ENCODE assay signal across 17 cellular contexts in genomic region chr1:10538608-10539355, GRCh38.
A peak's percentile ranks its signal among the peaks of the same experiment; 100 is the strongest.
DNase-seq lines count a peak whose midpoint lies in the region; ATAC-seq and TF ChIP-seq lines count a peak whose summit lies in the region.
"Had no signal": no experiment of that assay in that cellular context is flagged by ENCODE, and none has a peak within 500 bp of the region (broad histone marks: within the 10 kb centered on the region; RNA-seq: fewer than 3 reads in every experiment).

No MANE protein-coding gene starts in this region.

- POLR2A ChIA-PET in activated naive CD8-positive, alpha-beta T cell treated with anti-CD3 and anti-CD28 coated beads, Interleukin-2, amount 10 ng/mL, durations not matched to agents 7 days and 5 days (lab: Charles Lee) = interaction anchor here (0.5 kb wide), 1 partner anchor 1047 kb away, joined by 4 read pairs; no protein-coding TSS in a partner anchor

- H3K36me3 ChIP-seq in ascending aorta (peaks cover 0 to 5% of the 10 kb centered on the region in 2 donors), smooth muscle cell (ENCODE audit: low read depth) (no peaks in the 10 kb centered on the region)
- H3K36me3 ChIP-seq: uterus had no signal

- ATAC-seq in activated naive CD8-positive, alpha-beta T cell treated with anti-CD3 and anti-CD28 coated beads, Interleukin-2, amount 10 ng/mL, durations not matched to agents 7 days and 5 days (ENCODE audit: low read depth) = no peak
- ATAC-seq in activated naive CD8-positive, alpha-beta T cell treated with anti-CD3 and anti-CD28 coated beads, Interleukin-2, amount 50 U/mL, for 24 hours = no peak
- peak; percentile 50 for ATAC-seq in left ventricle myocardium superior
- ATAC-seq in GM21367 (IDR thresholded peaks at IDR 0.05; ENCODE audit: unreplicated experiment) = no peak
- ATAC-seq: activated CD4-positive, CD25-positive, alpha-beta regulatory T cell treated with anti-CD3 and anti-CD28 coated beads, Interleukin-2, amount 50 U/mL, for 24 hours; lower lobe of right lung; naive thymus-derived CD4-positive, alpha-beta T cell had no signal

- peak overlapping the region; percentile 1 to 48 for H3K27ac ChIP-seq in ascending aorta
- no peak overlapping the region for H3K27ac ChIP-seq in smooth muscle cell (ENCODE audit: low read depth)
- H3K27ac ChIP-seq: C4-2B, epithelial cell of prostate, lower lobe of right lung had no signal

- H3K4me2 ChIP-seq in smooth muscle cell = peak overlapping the region; percentile 38

- H3K9me3 ChIP-seq in ascending aorta = no peaks in the 10 kb centered on the region
- H3K9me3 ChIP-seq in smooth muscle cell (replicated peaks; ENCODE audit: low read depth) = no peaks in the 10 kb centered on the region
- H3K9me3 ChIP-seq: lower lobe of right lung, uterus had no signal

- no peaks in the 10 kb centered on the region for H3K27me3 Mint-ChIP-seq in activated naive CD8-positive, alpha-beta T cell treated with anti-CD3 and anti-CD28 coated beads, Interleukin-2, amount 10 ng/mL, durations not matched to agents 7 days and 5 days
- H3K27me3 Mint-ChIP-seq in activated naive CD8-positive, alpha-beta T cell treated with anti-CD3 and anti-CD28 coated beads, Interleukin-2, amount 50 U/mL, for 24 hours = no peaks in the 10 kb centered on the region
- H3K27me3 Mint-ChIP-seq: naive thymus-derived CD4-positive, alpha-beta T cell had no signal

- TF ChIP-seq CTCF in ascending aorta (IDR thresholded peaks at IDR 0.05) (no peak), smooth muscle cell (IDR thresholded peaks at IDR 0.05; ENCODE audit: borderline replicate concordance, insufficient read depth, poor library complexity, severe bottlenecking) (no peak)

- peaks cover under 1% of the 10 kb centered on the region for H3K79me2 ChIP-seq in smooth muscle cell (ENCODE audit: low read depth)

- no peaks in the 10 kb centered on the region for H3K9me3 Mint-ChIP-seq in activated naive CD8-positive, alpha-beta T cell treated with anti-CD3 and anti-CD28 coated beads, Interleukin-2, amount 10 ng/mL, durations not matched to agents 7 days and 5 days
- no peaks in the 10 kb centered on the region for H3K9me3 Mint-ChIP-seq in activated naive CD8-positive, alpha-beta T cell treated with anti-CD3 and anti-CD28 coated beads, Interleukin-2, amount 50 U/mL, for 24 hours
- H3K9me3 Mint-ChIP-seq: naive thymus-derived CD4-positive, alpha-beta T cell had no signal

- peaks cover 5% of the 10 kb centered on the region for H3F3A ChIP-seq in smooth muscle cell (ENCODE audit: low read depth)

- H3K4me3 Mint-ChIP-seq in activated naive CD8-positive, alpha-beta T cell treated with anti-CD3 and anti-CD28 coated beads, Interleukin-2, amount 10 ng/mL, durations not matched to agents 7 days and 5 days = no peak overlapping the region
- no peak overlapping the region for H3K4me3 Mint-ChIP-seq in activated naive CD8-positive, alpha-beta T cell treated with anti-CD3 and anti-CD28 coated beads, Interleukin-2, amount 50 U/mL, for 24 hours
- H3K4me3 Mint-ChIP-seq: naive thymus-derived CD4-positive, alpha-beta T cell had no signal

- peaks cover 17% of the 10 kb centered on the region for H3K4me1 Mint-ChIP-seq in activated naive CD8-positive, alpha-beta T cell treated with anti-CD3 and anti-CD28 coated beads, Interleukin-2, amount 10 ng/mL, durations not matched to agents 7 days and 5 days
- H3K4me1 Mint-ChIP-seq in activated naive CD8-positive, alpha-beta T cell treated with anti-CD3 and anti-CD28 coated beads, Interleukin-2, amount 50 U/mL, for 24 hours = peaks cover 12% of the 10 kb centered on the region

- H2AFZ ChIP-seq in smooth muscle cell (ENCODE audit: low read depth) = no peak overlapping the region

- 82% methylated on average over 15 of the region's 15 CpGs for WGBS in smooth muscle cell (ENCODE audit: low lambda C conversion rate)

- peak overlapping the region; percentile 61 for H3K27ac Mint-ChIP-seq in activated naive CD8-positive, alpha-beta T cell treated with anti-CD3 and anti-CD28 coated beads, Interleukin-2, amount 10 ng/mL, durations not matched to agents 7 days and 5 days
- H3K27ac Mint-ChIP-seq in activated naive CD8-positive, alpha-beta T cell treated with anti-CD3 and anti-CD28 coated beads, Interleukin-2, amount 50 U/mL, for 24 hours = no peak overlapping the region
- H3K27ac Mint-ChIP-seq: progenitor cell of endocrine pancreas had no signal

- no peak overlapping the region for H3K9ac ChIP-seq in smooth muscle cell (ENCODE audit: low read depth)

- H3K4me1 ChIP-seq in ascending aorta = peaks cover 0 to 18% of the 10 kb centered on the region in 2 donors
- peaks cover 17% of the 10 kb centered on the region for H3K4me1 ChIP-seq in smooth muscle cell (ENCODE audit: low read depth)

- H3K4me3 ChIP-seq in ascending aorta (peak overlapping the region in 1 of 2 donors; percentile 26), smooth muscle cell (no peak overlapping the region)
- H3K4me3 ChIP-seq: lower lobe of right lung, uterus had no signal

- H3K27me3 ChIP-seq in ascending aorta = no peaks in the 10 kb centered on the region
- H3K27me3 ChIP-seq in smooth muscle cell (ENCODE audit: low read depth) = no peaks in the 10 kb centered on the region
- H3K27me3 ChIP-seq: uterus had no signal

- no peak for DNase-seq in activated naive CD8-positive, alpha-beta T cell treated with anti-CD3 and anti-CD28 coated beads, Interleukin-2, amount 10 ng/mL, durations not matched to agents 7 days and 5 days
- no peak for DNase-seq in activated naive CD8-positive, alpha-beta T cell treated with anti-CD3 and anti-CD28 coated beads, Interleukin-2, amount 50 U/mL, for 24 hours
- no peak for DNase-seq in ascending aorta (ENCODE audit: low spot score in 2 of 2)
- peak; percentile 34 for DNase-seq in left ventricle myocardium superior
- no peak for DNase-seq in smooth muscle cell (lab: John Stamatoyannopoulos, UW; ENCODE audit: unreplicated experiment)
- no peak for DNase-seq in NCI-H1417 treated with DMSO at 0.1 percent for 48 hours (lab: John Stamatoyannopoulos, UW)
- DNase-seq in HK-2 (ENCODE audit: unreplicated experiment) = no peak
- DNase-seq: activated naive CD4-positive, alpha-beta T cell; DMS53; lower lobe of right lung; naive thymus-derived CD4-positive, alpha-beta T cell; uterus had no signal

- intact Hi-C loops in ascending aorta (cut with DNase I) (no loop called here), left ventricle myocardium superior (cut with micrococcal nuclease) (no loop called here)

- peaks cover 81% of the 10 kb centered on the region for H4K20me1 ChIP-seq in smooth muscle cell (ENCODE audit: low read depth)

- H3K36me3 Mint-ChIP-seq in activated naive CD8-positive, alpha-beta T cell treated with anti-CD3 and anti-CD28 coated beads, Interleukin-2, amount 10 ng/mL, durations not matched to agents 7 days and 5 days = peaks cover 20% of the 10 kb centered on the region
- peaks cover 25% of the 10 kb centered on the region for H3K36me3 Mint-ChIP-seq in activated naive CD8-positive, alpha-beta T cell treated with anti-CD3 and anti-CD28 coated beads, Interleukin-2, amount 50 U/mL, for 24 hours (ENCODE audit: low read depth)
